ENCODE assay signal across 12 cellular contexts in the genomic region with DNA sequence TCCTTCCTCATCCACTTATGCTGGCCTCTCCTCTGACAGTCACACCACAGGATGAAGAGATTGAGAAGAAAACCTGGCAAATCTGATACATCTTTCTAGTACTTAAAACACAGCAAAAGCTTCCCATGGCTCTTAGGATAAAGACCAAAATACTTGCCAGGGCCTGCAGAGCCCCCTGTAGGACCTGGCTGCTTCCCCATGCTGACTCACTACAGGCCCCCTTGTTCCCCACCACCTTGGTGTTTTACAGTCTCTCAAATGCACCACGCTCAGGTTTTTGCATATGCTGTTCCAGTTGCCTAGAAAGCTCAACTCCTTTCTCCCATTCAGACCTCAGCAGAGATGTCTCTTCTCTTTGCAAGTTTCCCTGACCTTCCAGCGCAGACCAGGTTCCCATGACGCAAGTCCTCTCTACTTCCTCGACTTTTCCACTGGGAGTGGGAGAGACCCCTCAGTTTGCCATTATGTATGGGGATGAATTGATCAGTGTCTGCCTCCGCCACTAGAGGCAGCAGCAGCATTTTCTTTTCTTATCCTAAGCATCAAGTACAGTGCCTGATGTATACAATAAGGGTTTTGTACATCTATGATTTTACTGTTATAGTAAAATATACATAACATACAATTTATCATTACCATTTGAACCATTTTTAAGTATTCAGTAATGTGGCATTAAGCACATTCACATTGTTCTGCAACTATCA.
DNase-seq lines count a peak whose midpoint lies in the region; ATAC-seq, FAIRE-seq and TF ChIP-seq lines count a peak whose summit lies in the region.
"Had no signal": no experiment of that assay in that cellular context is flagged by ENCODE, and none has a peak within 500 bp of the region (broad histone marks: within the 10 kb centered on the region; RNA-seq: fewer than 3 reads in every experiment).

No MANE protein-coding gene starts in this region.

- H3K27ac ChIP-seq in HL-60 (replicated peaks) (no peak overlapping the region), K562 (ENCODE audit: extremely low read depth, low read depth, low read length) (no peak overlapping the region), liver (ENCODE audit: low read depth in 1 of 2, low read length in 2 of 2) (no peak overlapping the region)
- H3K27ac ChIP-seq: neutrophil had no signal

- H3K36me3 ChIP-seq in GM06990 (ENCODE audit: control insufficient read depth, insufficient read depth, low read length) (no peaks in the 10 kb centered on the region), K562 (ENCODE audit: control insufficient read depth, insufficient read depth, low read length) (no peaks in the 10 kb centered on the region), liver (ENCODE audit: control insufficient read depth in 4 of 4, insufficient read depth in 3 of 4, low read depth in 1 of 4, low read length in 3 of 4) (no peaks in the 10 kb centered on the region)
- H3K36me3 ChIP-seq: neutrophil had no signal

- H2AFZ ChIP-seq in K562 (ENCODE audit: low read depth, low read length) = no peak overlapping the region

- no peaks in the 10 kb centered on the region for H4K20me1 ChIP-seq in K562 (replicated peaks; ENCODE audit: control insufficient read depth, insufficient read depth, low read length)

- no peaks in the 10 kb centered on the region for H3K9me3 Mint-ChIP-seq in stimulated activated memory B cell treated with anti-CD40 and anti-IgM and Interleukin-4, amounts not matched to agents 10 μg/mL and 1 μg/mL and 100 μg/mL, for 72 hours
- H3K9me3 Mint-ChIP-seq: central memory CD8-positive, alpha-beta T cell had no signal

- H3K4me1 ChIP-seq in K562 (replicated peaks in 1 of 2; ENCODE audit: control insufficient read depth in 2 of 2, insufficient read depth in 2 of 2, low read length in 2 of 2) = no peaks in the 10 kb centered on the region
- no peaks in the 10 kb centered on the region for H3K4me1 ChIP-seq in liver (ENCODE audit: control insufficient read depth in 4 of 4, insufficient read depth in 4 of 4, low read length in 3 of 4)

- H3K79me2 ChIP-seq in K562 (ENCODE audit: control insufficient read depth, insufficient read depth, low read length) = no peaks in the 10 kb centered on the region

- peak; percentile 35 for FAIRE-seq in K562 (lab: Jason Lieb, UNC)

- no peak for DNase-seq in GM06990 (ENCODE audit: extremely low read depth, insufficient read length)
- DNase-seq in HL-60 (ENCODE audit: low read depth in 1 of 2, low spot score in 1 of 2) = no peak
- DNase-seq in K562 (ENCODE audit: extremely low read depth in 1 of 4, low spot score in 3 of 4) = peak; percentile 11 to 23 (median 22)
- DNase-seq in NCI-H446 treated with DMSO at 0.1 percent for 48 hours (lab: John Stamatoyannopoulos, UW) = no peak
- DNase-seq in activated effector memory CD4-positive, alpha-beta T cell treated with Interleukin-2 at 50 U/mL for 16 hours = no peak
- DNase-seq: activated CD4-positive, alpha-beta T cell treated with anti-CD3 and anti-CD28 coated beads for 4 hours; activated effector memory CD4-positive, alpha-beta T cell treated with anti-CD3 and anti-CD28 coated beads, Interleukin-2, amount 50 U/mL, for 16 hours; NCI-H446 had no signal

- H3K9me3 ChIP-seq in K562 (replicated peaks; ENCODE audit: control insufficient read depth, insufficient read depth, low read depth, low read length) (no peaks in the 10 kb centered on the region), liver (ENCODE audit: control insufficient read depth in 4 of 4, low read length in 3 of 4) (no peaks in the 10 kb centered on the region)
- H3K9me3 ChIP-seq: neutrophil had no signal

- no peaks in the 10 kb centered on the region for H3K36me3 Mint-ChIP-seq in stimulated activated memory B cell treated with anti-CD40 and anti-IgM and Interleukin-4, amounts not matched to agents 10 μg/mL and 1 μg/mL and 100 μg/mL, for 72 hours

- in situ Hi-C loops in K562 (cut with MboI) = no loop called here

- no peaks in the 10 kb centered on the region for H3K4me1 Mint-ChIP-seq in stimulated activated memory B cell treated with anti-CD40 and anti-IgM and Interleukin-4, amounts not matched to agents 10 μg/mL and 1 μg/mL and 100 μg/mL, for 72 hours
- H3K4me1 Mint-ChIP-seq: central memory CD8-positive, alpha-beta T cell had no signal

- intact Hi-C loops in K562 (cut with micrococcal nuclease) = no loop called here

- no peaks in the 10 kb centered on the region for H3K27me3 Mint-ChIP-seq in stimulated activated memory B cell treated with anti-CD40 and anti-IgM and Interleukin-4, amounts not matched to agents 10 μg/mL and 1 μg/mL and 100 μg/mL, for 72 hours

- CTCF ChIA-PET in K562 (lab: Yijun Ruan, JAX; ENCODE audit: low intra/inter-chr PET ratio) = no interaction called here

- no peak overlapping the region for H3K27ac Mint-ChIP-seq in stimulated activated memory B cell treated with anti-CD40 and anti-IgM and Interleukin-4, amounts not matched to agents 10 μg/mL and 1 μg/mL and 100 μg/mL, for 72 hours

- H3K27me3 ChIP-seq in GM06990 (replicated peaks; ENCODE audit: control insufficient read depth, insufficient read depth, low read length) = no peaks in the 10 kb centered on the region
- H3K27me3 ChIP-seq in HL-60 (ENCODE audit: insufficient read depth, poor library complexity, severe bottlenecking) = no peaks in the 10 kb centered on the region
- H3K27me3 ChIP-seq in K562 (ENCODE audit: control insufficient read depth in 2 of 2, insufficient read depth in 2 of 2, low read length in 2 of 2) = no peaks in the 10 kb centered on the region
- no peaks in the 10 kb centered on the region for H3K27me3 ChIP-seq in liver (ENCODE audit: control insufficient read depth in 4 of 4, insufficient read depth in 4 of 4, low read length in 3 of 4)
- H3K27me3 ChIP-seq: neutrophil had no signal

- TF ChIP-seq POLR2A in K562 (conservative IDR thresholded peaks at IDR 0.05) = no peak

- no peak overlapping the region for H3K4me3 ChIP-seq in GM06990 (replicated peaks; ENCODE audit: low read depth, low read length)
- H3K4me3 ChIP-seq in HL-60 (replicated peaks; ENCODE audit: insufficient read depth, low read length) = no peak overlapping the region
- no peak overlapping the region for H3K4me3 ChIP-seq in K562
- no peak overlapping the region for H3K4me3 ChIP-seq in liver (ENCODE audit: low read depth in 1 of 3, low read length in 3 of 3)

- no peak overlapping the region for H3K4me3 Mint-ChIP-seq in stimulated activated memory B cell treated with anti-CD40 and anti-IgM and Interleukin-4, amounts not matched to agents 10 μg/mL and 1 μg/mL and 100 μg/mL, for 72 hours
- H3K4me3 Mint-ChIP-seq: central memory CD8-positive, alpha-beta T cell had no signal

- no TSS peak for BruUV-seq in K562 (replicated peaks; lab: Mats Ljungman, UMichigan)

- peak; percentile 71; the same call in 2 of the 3 replicates for ATAC-seq in K562
- no peak for ATAC-seq in stimulated activated memory B cell treated with anti-CD40 and anti-IgM and Interleukin-4, amounts not matched to agents 10 μg/mL and 1 μg/mL and 100 μg/mL, for 72 hours

- POLR2A ChIA-PET in K562 (lab: Yijun Ruan, JAX) = no interaction called here

- no peak for TF ChIP-seq EP300 in K562 (IDR thresholded peaks at IDR 0.05; ENCODE audit: low read length)

- H3K9ac ChIP-seq in K562 (ENCODE audit: insufficient read depth in 1 of 2, low read depth in 2 of 2, low read length in 2 of 2) = no peak overlapping the region
- no peak overlapping the region for H3K9ac ChIP-seq in liver (ENCODE audit: low read depth in 1 of 2, low read length in 2 of 2)

- peak; percentile 17 to 52; a peak in 2 of 4 replicates for TF ChIP-seq RAD21 in K562 (CRISPR knock-in tag; conservative IDR thresholded peaks at IDR 0.05 in 1 of 2, IDR thresholded peaks at IDR 0.05 in 1 of 2)
- peak; percentile 51 to 65 for TF ChIP-seq RAD21 in liver (IDR thresholded peaks at IDR 0.05)

- TF ChIP-seq CTCF in GM06990 (IDR thresholded peaks at IDR 0.05; ENCODE audit: insufficient read depth, low read length, poor library complexity, severe bottlenecking) (peak; percentile 42), HL-60 (IDR thresholded peaks at IDR 0.05; ENCODE audit: insufficient read depth, low read length) (peak; percentile 60), K562 (IDR thresholded peaks at IDR 0.05 in 2 of 3, conservative IDR thresholded peaks at IDR 0.05 in 1 of 3; ENCODE audit: insufficient read depth in 2 of 3, low read depth in 1 of 3, low read length in 3 of 3) (peak; percentile 35 to 63 (median 51)), liver (IDR thresholded peaks at IDR 0.05; ENCODE audit: low read depth, low read length, missing input control) (peak; percentile 35)

- H3K4me2 ChIP-seq in K562 (ENCODE audit: insufficient read depth, low read length) = no peak overlapping the region

- no peaks in the 10 kb centered on the region for H3K9me1 ChIP-seq in K562 (ENCODE audit: control insufficient read depth, insufficient read depth, low read length)

- WGBS in K562 (ENCODE audit: insufficient coverage, low coverage, missing lambda C conversion rate) = 14% methylated on average over 4 of the region's 5 CpGs
- WGBS in liver = 93% methylated on average over 5 of the region's 5 CpGs

TF ChIP-seq in K562, 482 proteins besides CTCF, POLR2A, EP300 and RAD21 (continues in another document):
- TF ChIP-seq RBM34 (IDR thresholded peaks at IDR 0.05; ENCODE audit: borderline replicate concordance, insufficient read depth, low read length) = no peak

TF ChIP-seq in liver, 16 proteins besides CTCF, POLR2A, EP300 and RAD21 (continues in another document):
- no peak for TF ChIP-seq HNF4A (conservative IDR thresholded peaks at IDR 0.05)
- no peak for TF ChIP-seq NR2F2 (IDR thresholded peaks at IDR 0.05)
- TF ChIP-seq YY1 (IDR thresholded peaks at IDR 0.05) = no peak
- TF ChIP-seq EGR1 (IDR thresholded peaks at IDR 0.05; ENCODE audit: low read depth in 2 of 2) = no peak
- TF ChIP-seq HNF4G (IDR thresholded peaks at IDR 0.05) = no peak
- no peak for TF ChIP-seq FOXA2 (IDR thresholded peaks at IDR 0.05)
- no peak for TF ChIP-seq JUND (IDR thresholded peaks at IDR 0.05)
- TF ChIP-seq GABPA (IDR thresholded peaks at IDR 0.05 in 1 of 2, conservative IDR thresholded peaks at IDR 0.05 in 1 of 2) = no peak
- TF ChIP-seq, protein P1, sequence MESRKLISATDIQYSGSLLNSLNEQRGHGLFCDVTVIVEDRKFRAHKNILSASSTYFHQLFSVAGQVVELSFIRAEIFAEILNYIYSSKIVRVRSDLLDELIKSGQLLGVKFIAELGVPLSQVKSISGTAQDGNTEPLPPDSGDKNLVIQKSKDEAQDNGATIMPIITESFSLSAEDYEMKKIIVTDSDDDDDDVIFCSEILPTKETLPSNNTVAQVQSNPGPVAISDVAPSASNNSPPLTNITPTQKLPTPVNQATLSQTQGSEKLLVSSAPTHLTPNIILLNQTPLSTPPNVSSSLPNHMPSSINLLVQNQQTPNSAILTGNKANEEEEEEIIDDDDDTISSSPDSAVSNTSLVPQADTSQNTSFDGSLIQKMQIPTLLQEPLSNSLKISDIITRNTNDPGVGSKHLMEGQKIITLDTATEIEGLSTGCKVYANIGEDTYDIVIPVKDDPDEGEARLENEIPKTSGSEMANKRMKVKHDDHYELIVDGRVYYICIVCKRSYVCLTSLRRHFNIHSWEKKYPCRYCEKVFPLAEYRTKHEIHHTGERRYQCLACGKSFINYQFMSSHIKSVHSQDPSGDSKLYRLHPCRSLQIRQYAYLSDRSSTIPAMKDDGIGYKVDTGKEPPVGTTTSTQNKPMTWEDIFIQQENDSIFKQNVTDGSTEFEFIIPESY (IDR thresholded peaks at IDR 0.05) = no peak

Comparison
In these comparisons a context has a peak if more than half of its experiments do, and no peak if none do; other contexts are left out.
1. DNase-seq: peak in K562 (4 of 4); none in GM06990 (single experiment), HL-60 (0 of 2), NCI-H446 treated with DMSO at 0.1 percent for 48 hours (single experiment) and activated effector memory CD4-positive, alpha-beta T cell treated with Interleukin-2 at 50 U/mL for 16 hours (single experiment).
2. Peak in every context shown above with its lines, with median percentiles within 50 percentile points of each other: CTCF ChIP-seq.